Comparison of ENCODE assay signal across 27 cellular contexts in the genomic region with DNA sequence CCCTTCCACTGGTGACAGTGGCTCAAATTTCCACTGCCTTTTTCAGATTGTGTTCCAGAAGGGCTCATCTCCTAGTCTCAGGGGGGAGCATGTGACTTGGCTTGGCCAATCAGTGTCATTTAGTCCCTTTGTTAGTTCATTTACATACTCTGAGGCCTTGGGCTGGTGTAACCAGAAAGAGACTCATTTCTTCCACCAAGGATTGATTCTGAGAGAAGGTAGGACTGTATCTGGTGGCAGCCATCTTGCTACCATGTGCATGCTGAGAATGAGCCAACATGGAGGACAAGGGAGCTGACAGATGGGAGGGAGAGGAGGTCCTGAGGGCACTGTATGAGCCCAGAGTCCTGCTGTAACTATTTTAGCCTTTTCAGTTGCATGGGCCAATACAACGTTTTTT.
DNase-seq lines count a peak whose midpoint lies in the region; ATAC-seq and TF ChIP-seq lines count a peak whose summit lies in the region.
"Had no signal": no experiment of that assay in that cellular context is flagged by ENCODE, and none has a peak within 500 bp of the region (broad histone marks: within the 10 kb centered on the region; RNA-seq: fewer than 3 reads in every experiment).

No MANE protein-coding gene starts in this region.

- H3K27ac Mint-ChIP-seq in neural progenitor cell: no peak overlapping the region
- H3K27ac Mint-ChIP-seq: CD4-positive, alpha-beta T cell; T-cell had no signal

- H3K4me2 ChIP-seq in neural progenitor cell: no peak overlapping the region
- H3K4me2 ChIP-seq: A549; BLaER1 treated with 17β-estradiol and CSF1 and Interleukin-3, amounts not matched to agents 10 nM and 100 nM; PC-9 had no signal

- no peaks in the 10 kb centered on the region for H3K36me3 ChIP-seq in neural progenitor cell
- H3K36me3 ChIP-seq: BLaER1 treated with 17β-estradiol and CSF1 and Interleukin-3, amounts not matched to agents 10 nM and 100 nM had no signal

- no peak overlapping the region for H3K9ac ChIP-seq in neural progenitor cell
- H3K9ac ChIP-seq: BLaER1 treated with 17β-estradiol and CSF1 and Interleukin-3, amounts not matched to agents 10 nM and 100 nM; GM23248 had no signal

- H3K27me3 Mint-ChIP-seq in neural progenitor cell (ENCODE audit: insufficient read depth, low read depth): no peaks in the 10 kb centered on the region
- H3K27me3 Mint-ChIP-seq: CD4-positive, alpha-beta T cell had no signal

- H3K4me1 Mint-ChIP-seq in neural progenitor cell: peaks cover 9% of the 10 kb centered on the region
- H3K4me1 Mint-ChIP-seq: T-cell had no signal

- no peaks in the 10 kb centered on the region for H4K20me1 ChIP-seq in neural progenitor cell (ENCODE audit: low read depth)
- H4K20me1 ChIP-seq: BLaER1 treated with 17β-estradiol and CSF1 and Interleukin-3, amounts not matched to agents 10 nM and 100 nM had no signal

- no peak overlapping the region for H3K4me3 ChIP-seq in neural progenitor cell
- H3K4me3 ChIP-seq: A549; BLaER1 treated with 17β-estradiol and CSF1 and Interleukin-3, amounts not matched to agents 10 nM and 100 nM; GM23248; PC-9 had no signal

- H3K79me2 ChIP-seq in neural progenitor cell (ENCODE audit: low read depth): no peaks in the 10 kb centered on the region

- no peaks in the 10 kb centered on the region for H3F3A ChIP-seq in neural progenitor cell (ENCODE audit: low read depth)

- H3K4me3 Mint-ChIP-seq in neural progenitor cell: no peak overlapping the region
- H3K4me3 Mint-ChIP-seq: CD4-positive, alpha-beta T cell; T-cell had no signal

- peak overlapping the region; percentile 92 for H2AFZ ChIP-seq in neural progenitor cell (replicated peaks)
- H2AFZ ChIP-seq: GM23248, PC-9 had no signal

- no peaks in the 10 kb centered on the region for H3K4me1 ChIP-seq in neural progenitor cell
- H3K4me1 ChIP-seq: A549; BLaER1 treated with 17β-estradiol and CSF1 and Interleukin-3, amounts not matched to agents 10 nM and 100 nM had no signal

- DNase-seq in H4 (ENCODE audit: low spot score) (peak; percentile 52), NAMALWA (ENCODE audit: low spot score) (peak; percentile 3), RPMI7951 (ENCODE audit: low read depth) (peak; percentile 89), neural progenitor cell (ENCODE audit: low spot score) (no peak), UCSD-AML1 (lab: John Stamatoyannopoulos, UW; ENCODE audit: unreplicated experiment) (no peak), NCI-H1092 treated with DMSO at 0.1 percent for 48 hours (lab: John Stamatoyannopoulos, UW) (no peak)
- DNase-seq: AML-193; CD4-positive, alpha-beta T cell; DMS79 treated with DMSO at 0.1 percent for 48 hours; GM23248; HCEC 1CT; IMR-90; KG1; MM.1S; NCI-H1048; NCI-H1417 treated with DMSO at 0.1 percent for 48 hours; NCI-H1694 treated with DMSO at 0.1 percent for 48 hours; NCI-H2081; NCI-H2227 treated with DMSO at 0.1 percent for 48 hours; NCI-H69; PC-9; SHP77; T-cell had no signal

- no peaks in the 10 kb centered on the region for H3K9me3 Mint-ChIP-seq in neural progenitor cell
- H3K9me3 Mint-ChIP-seq: CD4-positive, alpha-beta T cell; T-cell had no signal

- no peak for ATAC-seq in GM18520 (IDR thresholded peaks at IDR 0.05; ENCODE audit: unreplicated experiment)
- ATAC-seq: A549, T-cell had no signal

- no peaks in the 10 kb centered on the region for H3K9me3 ChIP-seq in neural progenitor cell (ENCODE audit: low read depth)
- H3K9me3 ChIP-seq: A549; BLaER1 treated with 17β-estradiol and CSF1 and Interleukin-3, amounts not matched to agents 10 nM and 100 nM had no signal

- no peaks in the 10 kb centered on the region for H3K27me3 ChIP-seq in neural progenitor cell
- H3K27me3 ChIP-seq: BLaER1 treated with 17β-estradiol and CSF1 and Interleukin-3, amounts not matched to agents 10 nM and 100 nM had no signal

- H3K36me3 Mint-ChIP-seq in neural progenitor cell: no peaks in the 10 kb centered on the region
- H3K36me3 Mint-ChIP-seq: T-cell had no signal

- TF ChIP-seq CTCF in neural progenitor cell (IDR thresholded peaks at IDR 0.05): no peak

- no peak overlapping the region for H3K27ac ChIP-seq in neural progenitor cell
- H3K27ac ChIP-seq: A549; BLaER1 treated with 17β-estradiol and CSF1 and Interleukin-3, amounts not matched to agents 10 nM and 100 nM; GM23248; PC-9; RWPE1 had no signal

Comparison
In these comparisons a context has a peak if more than half of its experiments do, and no peak if none do; other contexts are left out.
1. DNase-seq: peak in H4 (single experiment), NAMALWA (single experiment) and RPMI7951 (single experiment); none in neural progenitor cell (single experiment), UCSD-AML1 (single experiment) and NCI-H1092 treated with DMSO at 0.1 percent for 48 hours (single experiment).